1 cellular context compared by ENCODE assay signal in the genomic region with DNA sequence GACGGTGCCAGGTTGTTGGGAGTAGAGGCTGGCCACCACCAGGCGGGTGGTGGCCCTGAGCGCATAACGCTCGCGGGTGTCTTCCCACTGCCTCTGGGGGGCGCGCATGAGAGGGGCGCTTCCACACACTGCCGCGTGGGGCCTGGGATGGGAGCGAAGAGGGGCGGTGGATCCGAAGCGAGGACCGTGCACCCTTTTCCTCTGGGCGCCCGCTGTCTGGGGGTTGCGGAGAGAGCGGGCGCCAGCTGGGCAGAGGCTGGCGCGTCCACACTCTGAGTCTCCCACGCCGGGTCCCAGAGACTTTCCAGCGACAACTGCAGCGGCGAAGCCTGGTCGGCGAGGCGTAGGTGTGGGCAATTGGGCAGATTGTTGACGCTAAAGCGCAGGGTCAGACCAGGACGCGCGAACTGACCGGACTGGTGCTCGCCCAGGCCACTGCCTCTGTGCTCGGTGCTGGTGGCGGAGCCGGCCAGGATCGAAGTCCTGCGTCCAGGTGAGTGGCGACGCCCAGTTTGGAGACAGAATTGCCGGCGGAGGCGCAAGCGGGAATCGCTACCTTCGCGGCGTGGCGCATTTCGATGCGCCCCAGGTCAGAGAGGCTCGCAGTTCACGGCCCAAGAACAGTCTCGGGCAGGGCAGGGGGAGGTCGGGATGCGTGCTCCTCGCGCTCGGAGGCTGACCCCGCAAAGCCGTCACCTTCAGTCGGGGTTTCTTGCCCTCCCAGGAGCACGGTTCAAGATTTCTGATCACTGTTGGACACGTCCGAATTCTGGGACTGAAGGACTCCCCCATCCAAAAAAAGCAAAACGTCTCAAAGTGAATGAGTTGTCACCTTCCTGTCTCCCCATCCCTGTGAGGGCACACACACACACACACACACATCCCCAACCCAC.
TF ChIP-seq lines count a peak whose summit lies in the region.

No MANE protein-coding gene starts in this region.

TF ChIP-seq in K562, 482 proteins besides CTCF, POLR2A, EP300 and RAD21:
- TF ChIP-seq RFX1 (IDR thresholded peaks at IDR 0.05) (no peak), ZNF76 (CRISPR knock-in tag; IDR thresholded peaks at IDR 0.05; ENCODE audit: borderline replicate concordance) (no peak), PHB2 (IDR thresholded peaks at IDR 0.05; ENCODE audit: low read depth) (no peak), CXXC5 (CRISPR knock-in tag; IDR thresholded peaks at IDR 0.05) (no peak), SMAD1 (IDR thresholded peaks at IDR 0.05; ENCODE audit: low read depth, low read length, partially characterized antibody) (no peak), KLF6 (CRISPR knock-in tag; IDR thresholded peaks at IDR 0.05; ENCODE audit: borderline replicate concordance) (no peak), CBX2 (IDR thresholded peaks at IDR 0.05; ENCODE audit: insufficient read depth, low read length, poor library complexity, severe bottlenecking) (no peak), ZNF75A (CRISPR knock-in tag; IDR thresholded peaks at IDR 0.05) (no peak), PHF21A (IDR thresholded peaks at IDR 0.05; ENCODE audit: borderline replicate concordance, low read depth) (no peak), MGA (IDR thresholded peaks at IDR 0.05) (no peak)
- TF ChIP-seq, protein P1, sequence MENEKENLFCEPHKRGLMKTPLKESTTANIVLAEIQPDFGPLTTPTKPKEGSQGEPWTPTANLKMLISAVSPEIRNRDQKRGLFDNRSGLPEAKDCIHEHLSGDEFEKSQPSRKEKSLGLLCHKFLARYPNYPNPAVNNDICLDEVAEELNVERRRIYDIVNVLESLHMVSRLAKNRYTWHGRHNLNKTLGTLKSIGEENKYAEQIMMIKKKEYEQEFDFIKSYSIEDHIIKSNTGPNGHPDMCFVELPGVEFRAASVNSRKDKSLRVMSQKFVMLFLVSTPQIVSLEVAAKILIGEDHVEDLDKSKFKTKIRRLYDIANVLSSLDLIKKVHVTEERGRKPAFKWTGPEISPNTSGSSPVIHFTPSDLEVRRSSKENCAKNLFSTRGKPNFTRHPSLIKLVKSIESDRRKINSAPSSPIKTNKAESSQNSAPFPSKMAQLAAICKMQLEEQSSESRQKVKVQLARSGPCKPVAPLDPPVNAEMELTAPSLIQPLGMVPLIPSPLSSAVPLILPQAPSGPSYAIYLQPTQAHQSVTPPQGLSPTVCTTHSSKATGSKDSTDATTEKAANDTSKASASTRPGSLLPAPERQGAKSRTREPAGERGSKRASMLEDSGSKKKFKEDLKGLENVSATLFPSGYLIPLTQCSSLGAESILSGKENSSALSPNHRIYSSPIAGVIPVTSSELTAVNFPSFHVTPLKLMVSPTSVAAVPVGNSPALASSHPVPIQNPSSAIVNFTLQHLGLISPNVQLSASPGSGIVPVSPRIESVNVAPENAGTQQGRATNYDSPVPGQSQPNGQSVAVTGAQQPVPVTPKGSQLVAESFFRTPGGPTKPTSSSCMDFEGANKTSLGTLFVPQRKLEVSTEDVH (IDR thresholded peaks at IDR 0.05; ENCODE audit: low read depth, partially characterized antibody) = no peak
TF ChIP-seq in K562: peak in this region for 0.
